In the genomic region with DNA sequence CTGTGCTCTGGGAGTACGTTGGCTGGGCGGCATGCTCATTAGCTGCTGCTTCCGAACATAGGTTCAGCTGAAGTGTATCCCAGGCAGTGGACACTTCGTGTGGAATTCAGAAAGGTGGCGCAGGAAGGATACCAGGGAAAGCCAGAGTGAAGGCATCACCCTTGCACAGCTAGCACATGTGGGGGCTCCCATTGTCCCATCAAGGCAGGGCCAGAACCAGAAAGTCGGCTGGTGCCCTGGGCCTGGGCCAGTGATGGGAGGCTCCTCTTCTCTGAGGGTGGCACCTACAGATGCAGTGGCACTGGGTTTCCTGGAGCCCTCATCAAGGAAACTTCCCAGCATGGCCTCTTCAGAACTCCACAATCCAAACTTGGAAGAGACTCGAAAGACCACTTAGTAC, we compare ENCODE assay signal across 1 cellular context.
TF ChIP-seq lines count a peak whose summit lies in the region.

No MANE protein-coding gene starts in this region.

TF ChIP-seq in IMR-90, 13 proteins besides CTCF, POLR2A, EP300 and RAD21:
- TF ChIP-seq RCOR1 (IDR thresholded peaks at IDR 0.05; ENCODE audit: insufficient replicate concordance, low read length): no peak
- TF ChIP-seq, protein P1, sequence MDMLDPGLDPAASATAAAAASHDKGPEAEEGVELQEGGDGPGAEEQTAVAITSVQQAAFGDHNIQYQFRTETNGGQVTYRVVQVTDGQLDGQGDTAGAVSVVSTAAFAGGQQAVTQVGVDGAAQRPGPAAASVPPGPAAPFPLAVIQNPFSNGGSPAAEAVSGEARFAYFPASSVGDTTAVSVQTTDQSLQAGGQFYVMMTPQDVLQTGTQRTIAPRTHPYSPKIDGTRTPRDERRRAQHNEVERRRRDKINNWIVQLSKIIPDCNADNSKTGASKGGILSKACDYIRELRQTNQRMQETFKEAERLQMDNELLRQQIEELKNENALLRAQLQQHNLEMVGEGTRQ (IDR thresholded peaks at IDR 0.05; ENCODE audit: low read depth, low read length): no peak
- no peak for TF ChIP-seq CEBPB (IDR thresholded peaks at IDR 0.05; ENCODE audit: low read depth, low read length)
- TF ChIP-seq CHD1 (IDR thresholded peaks at IDR 0.05; ENCODE audit: low read depth, low read length): no peak
- no peak for TF ChIP-seq RFX5 (IDR thresholded peaks at IDR 0.05; ENCODE audit: low read depth, low read length)
- no peak for TF ChIP-seq MAZ (IDR thresholded peaks at IDR 0.05; ENCODE audit: borderline replicate concordance, low read depth, low read length)
- no peak for TF ChIP-seq MXI1 (IDR thresholded peaks at IDR 0.05; ENCODE audit: borderline replicate concordance, low read depth, low read length)
- TF ChIP-seq SMC3 (IDR thresholded peaks at IDR 0.05; ENCODE audit: low read depth, low read length): no peak
- no peak for TF ChIP-seq FOS (IDR thresholded peaks at IDR 0.05; ENCODE audit: low read depth, low read length)
- no peak for TF ChIP-seq NFE2L2 (IDR thresholded peaks at IDR 0.05; ENCODE audit: low read depth, low read length)
- TF ChIP-seq MAFK (IDR thresholded peaks at IDR 0.05; ENCODE audit: low read depth, low read length): no peak
- TF ChIP-seq BHLHE40 (IDR thresholded peaks at IDR 0.05; ENCODE audit: low read depth, low read length): no peak
- TF ChIP-seq, protein P2, sequence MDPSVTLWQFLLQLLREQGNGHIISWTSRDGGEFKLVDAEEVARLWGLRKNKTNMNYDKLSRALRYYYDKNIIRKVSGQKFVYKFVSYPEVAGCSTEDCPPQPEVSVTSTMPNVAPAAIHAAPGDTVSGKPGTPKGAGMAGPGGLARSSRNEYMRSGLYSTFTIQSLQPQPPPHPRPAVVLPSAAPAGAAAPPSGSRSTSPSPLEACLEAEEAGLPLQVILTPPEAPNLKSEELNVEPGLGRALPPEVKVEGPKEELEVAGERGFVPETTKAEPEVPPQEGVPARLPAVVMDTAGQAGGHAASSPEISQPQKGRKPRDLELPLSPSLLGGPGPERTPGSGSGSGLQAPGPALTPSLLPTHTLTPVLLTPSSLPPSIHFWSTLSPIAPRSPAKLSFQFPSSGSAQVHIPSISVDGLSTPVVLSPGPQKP (IDR thresholded peaks at IDR 0.05; ENCODE audit: borderline replicate concordance, low read depth, low read length): no peak
TF ChIP-seq in IMR-90: peak in this region for 0.
